1 cellular context compared by ENCODE assay signal in the genomic region with DNA sequence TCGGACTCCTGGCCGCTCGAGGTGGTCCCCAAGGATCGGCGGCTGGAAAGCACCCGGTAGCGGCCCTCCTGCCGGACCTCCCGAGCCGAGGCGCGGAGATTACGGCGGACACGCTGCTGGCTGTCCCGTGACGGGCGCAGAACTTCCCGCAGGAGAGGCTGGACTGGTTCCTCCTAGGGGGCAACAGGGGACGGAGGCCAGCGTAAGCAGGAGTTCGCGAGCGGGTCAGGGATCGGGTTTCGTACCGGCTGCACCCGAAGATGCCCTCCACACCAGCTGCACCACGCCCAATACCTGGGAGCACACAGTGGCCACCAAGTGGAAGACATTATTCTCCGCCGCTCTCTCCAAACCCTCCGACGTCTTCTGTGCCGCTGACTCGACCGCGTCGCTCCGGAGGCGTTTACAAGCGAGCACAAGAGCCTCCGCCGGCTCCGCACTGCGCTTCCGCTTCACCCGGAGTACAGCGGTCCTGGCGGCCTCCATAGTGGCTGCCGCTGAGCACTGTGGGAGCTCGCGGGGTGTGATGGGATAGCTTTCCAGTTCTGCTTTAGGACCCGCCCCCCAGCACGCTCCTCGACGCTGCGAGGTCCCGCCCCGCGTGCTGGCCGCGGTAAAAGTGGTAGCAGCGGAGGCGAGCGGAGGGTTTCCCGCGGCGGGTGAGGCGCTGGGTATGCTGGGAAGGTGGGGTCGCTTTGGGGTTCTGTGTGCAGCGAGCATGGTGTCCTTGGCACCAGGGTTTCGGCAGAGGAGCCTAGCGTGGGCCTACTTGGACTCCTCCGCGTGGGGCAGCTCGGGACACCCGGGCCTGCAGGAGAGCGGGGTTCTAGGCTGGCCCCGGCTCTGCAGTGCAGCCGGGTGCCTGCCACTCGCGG.
TF ChIP-seq lines count a peak whose summit lies in the region.

A gene with protein sequence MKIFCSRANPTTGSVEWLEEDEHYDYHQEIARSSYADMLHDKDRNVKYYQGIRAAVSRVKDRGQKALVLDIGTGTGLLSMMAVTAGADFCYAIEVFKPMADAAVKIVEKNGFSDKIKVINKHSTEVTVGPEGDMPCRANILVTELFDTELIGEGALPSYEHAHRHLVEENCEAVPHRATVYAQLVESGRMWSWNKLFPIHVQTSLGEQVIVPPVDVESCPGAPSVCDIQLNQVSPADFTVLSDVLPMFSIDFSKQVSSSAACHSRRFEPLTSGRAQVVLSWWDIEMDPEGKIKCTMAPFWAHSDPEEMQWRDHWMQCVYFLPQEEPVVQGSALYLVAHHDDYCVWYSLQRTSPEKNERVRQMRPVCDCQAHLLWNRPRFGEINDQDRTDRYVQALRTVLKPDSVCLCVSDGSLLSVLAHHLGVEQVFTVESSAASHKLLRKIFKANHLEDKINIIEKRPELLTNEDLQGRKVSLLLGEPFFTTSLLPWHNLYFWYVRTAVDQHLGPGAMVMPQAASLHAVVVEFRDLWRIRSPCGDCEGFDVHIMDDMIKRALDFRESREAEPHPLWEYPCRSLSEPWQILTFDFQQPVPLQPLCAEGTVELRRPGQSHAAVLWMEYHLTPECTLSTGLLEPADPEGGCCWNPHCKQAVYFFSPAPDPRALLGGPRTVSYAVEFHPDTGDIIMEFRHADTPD (plus strand): TSS at position 579 of the 875 bp plus-strand sequence. CDS start 4,961 bp downstream, outside the sequence.
TSS of gene SLC7A6OS (minus strand) at position 506 of the 875 bp plus-strand sequence. CDS start at position 486, 20 bp downstream.

TF ChIP-seq in K562, 482 proteins besides CTCF, POLR2A, EP300 and RAD21 (continued from another document and continues in another):
- TF ChIP-seq POLR2AphosphoS5 (IDR thresholded peaks at IDR 0.05; ENCODE audit: control insufficient read depth, insufficient read depth, low read depth, low read length) (peak; percentile 93), CAMTA2 (CRISPR knock-in tag; conservative IDR thresholded peaks at IDR 0.05) (no peak), HES1 (IDR thresholded peaks at IDR 0.05; ENCODE audit: low read depth) (no peak; the same call in 1 of the 2 replicates), ZNF445 (CRISPR knock-in tag; IDR thresholded peaks at IDR 0.05; ENCODE audit: low read depth) (no peak), CREB1 (IDR thresholded peaks at IDR 0.05) (0 out of 2 replicates have a peak, but pooled peaks have one; percentile 29), CREB1 (CRISPR knock-in tag; IDR thresholded peaks at IDR 0.05) (peak; percentile 73; the same call in 1 of the 2 replicates), ARID3A (IDR thresholded peaks at IDR 0.05; ENCODE audit: borderline replicate concordance, low read depth, low read length) (no peak), SREBF1 (IDR thresholded peaks at IDR 0.05; ENCODE audit: borderline replicate concordance, low read depth, low read length) (no peak), FOS (IDR thresholded peaks at IDR 0.05; ENCODE audit: extremely low read depth, insufficient read length) (no peak), NUFIP1 (IDR thresholded peaks at IDR 0.05; ENCODE audit: partially characterized antibody) (no peak), L3MBTL2 (IDR thresholded peaks at IDR 0.05) (peak; percentile 97), MITF (IDR thresholded peaks at IDR 0.05) (no peak), PHF20 (IDR thresholded peaks at IDR 0.05; ENCODE audit: partially characterized antibody) (peak; percentile 98), NBN (IDR thresholded peaks at IDR 0.05; ENCODE audit: low read depth) (no peak), U2AF2 (optimal IDR thresholded peaks at IDR 0.05; ENCODE audit: low read depth, low read length) (no peak), FOXJ3 (CRISPR knock-in tag; IDR thresholded peaks at IDR 0.05) (no peak), DNMT1 (IDR thresholded peaks at IDR 0.05) (no peak), ZNF318 (IDR thresholded peaks at IDR 0.05; ENCODE audit: borderline replicate concordance in 1 of 2, low read depth in 1 of 2) (no peak), ZNF384 (IDR thresholded peaks at IDR 0.05; ENCODE audit: low read depth, low read length) (no peak), ZNF79 (CRISPR knock-in tag; IDR thresholded peaks at IDR 0.05; ENCODE audit: low read depth) (no peak), RBM14 (IDR thresholded peaks at IDR 0.05; ENCODE audit: borderline replicate concordance, insufficient read depth, low read depth, low read length) (no peak), HDAC8 (tag; IDR thresholded peaks at IDR 0.05) (no peak; the same call in 1 of the 2 replicates), KAT8 (IDR thresholded peaks at IDR 0.05; ENCODE audit: low read depth) (no peak), ASH1L (IDR thresholded peaks at IDR 0.05; ENCODE audit: borderline replicate concordance, low read depth, partially characterized antibody) (no peak), MIER1 (IDR thresholded peaks at IDR 0.05; ENCODE audit: low read depth) (no peak)
- TF ChIP-seq, protein P1, sequence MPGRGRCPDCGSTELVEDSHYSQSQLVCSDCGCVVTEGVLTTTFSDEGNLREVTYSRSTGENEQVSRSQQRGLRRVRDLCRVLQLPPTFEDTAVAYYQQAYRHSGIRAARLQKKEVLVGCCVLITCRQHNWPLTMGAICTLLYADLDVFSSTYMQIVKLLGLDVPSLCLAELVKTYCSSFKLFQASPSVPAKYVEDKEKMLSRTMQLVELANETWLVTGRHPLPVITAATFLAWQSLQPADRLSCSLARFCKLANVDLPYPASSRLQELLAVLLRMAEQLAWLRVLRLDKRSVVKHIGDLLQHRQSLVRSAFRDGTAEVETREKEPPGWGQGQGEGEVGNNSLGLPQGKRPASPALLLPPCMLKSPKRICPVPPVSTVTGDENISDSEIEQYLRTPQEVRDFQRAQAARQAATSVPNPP (IDR thresholded peaks at IDR 0.05; ENCODE audit: borderline replicate concordance, insufficient read depth, insufficient read length) = no peak
- TF ChIP-seq, protein P2, sequence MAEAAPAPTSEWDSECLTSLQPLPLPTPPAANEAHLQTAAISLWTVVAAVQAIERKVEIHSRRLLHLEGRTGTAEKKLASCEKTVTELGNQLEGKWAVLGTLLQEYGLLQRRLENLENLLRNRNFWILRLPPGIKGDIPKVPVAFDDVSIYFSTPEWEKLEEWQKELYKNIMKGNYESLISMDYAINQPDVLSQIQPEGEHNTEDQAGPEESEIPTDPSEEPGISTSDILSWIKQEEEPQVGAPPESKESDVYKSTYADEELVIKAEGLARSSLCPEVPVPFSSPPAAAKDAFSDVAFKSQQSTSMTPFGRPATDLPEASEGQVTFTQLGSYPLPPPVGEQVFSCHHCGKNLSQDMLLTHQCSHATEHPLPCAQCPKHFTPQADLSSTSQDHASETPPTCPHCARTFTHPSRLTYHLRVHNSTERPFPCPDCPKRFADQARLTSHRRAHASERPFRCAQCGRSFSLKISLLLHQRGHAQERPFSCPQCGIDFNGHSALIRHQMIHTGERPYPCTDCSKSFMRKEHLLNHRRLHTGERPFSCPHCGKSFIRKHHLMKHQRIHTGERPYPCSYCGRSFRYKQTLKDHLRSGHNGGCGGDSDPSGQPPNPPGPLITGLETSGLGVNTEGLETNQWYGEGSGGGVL (CRISPR knock-in tag; IDR thresholded peaks at IDR 0.05) = no peak
- TF ChIP-seq, protein P3, sequence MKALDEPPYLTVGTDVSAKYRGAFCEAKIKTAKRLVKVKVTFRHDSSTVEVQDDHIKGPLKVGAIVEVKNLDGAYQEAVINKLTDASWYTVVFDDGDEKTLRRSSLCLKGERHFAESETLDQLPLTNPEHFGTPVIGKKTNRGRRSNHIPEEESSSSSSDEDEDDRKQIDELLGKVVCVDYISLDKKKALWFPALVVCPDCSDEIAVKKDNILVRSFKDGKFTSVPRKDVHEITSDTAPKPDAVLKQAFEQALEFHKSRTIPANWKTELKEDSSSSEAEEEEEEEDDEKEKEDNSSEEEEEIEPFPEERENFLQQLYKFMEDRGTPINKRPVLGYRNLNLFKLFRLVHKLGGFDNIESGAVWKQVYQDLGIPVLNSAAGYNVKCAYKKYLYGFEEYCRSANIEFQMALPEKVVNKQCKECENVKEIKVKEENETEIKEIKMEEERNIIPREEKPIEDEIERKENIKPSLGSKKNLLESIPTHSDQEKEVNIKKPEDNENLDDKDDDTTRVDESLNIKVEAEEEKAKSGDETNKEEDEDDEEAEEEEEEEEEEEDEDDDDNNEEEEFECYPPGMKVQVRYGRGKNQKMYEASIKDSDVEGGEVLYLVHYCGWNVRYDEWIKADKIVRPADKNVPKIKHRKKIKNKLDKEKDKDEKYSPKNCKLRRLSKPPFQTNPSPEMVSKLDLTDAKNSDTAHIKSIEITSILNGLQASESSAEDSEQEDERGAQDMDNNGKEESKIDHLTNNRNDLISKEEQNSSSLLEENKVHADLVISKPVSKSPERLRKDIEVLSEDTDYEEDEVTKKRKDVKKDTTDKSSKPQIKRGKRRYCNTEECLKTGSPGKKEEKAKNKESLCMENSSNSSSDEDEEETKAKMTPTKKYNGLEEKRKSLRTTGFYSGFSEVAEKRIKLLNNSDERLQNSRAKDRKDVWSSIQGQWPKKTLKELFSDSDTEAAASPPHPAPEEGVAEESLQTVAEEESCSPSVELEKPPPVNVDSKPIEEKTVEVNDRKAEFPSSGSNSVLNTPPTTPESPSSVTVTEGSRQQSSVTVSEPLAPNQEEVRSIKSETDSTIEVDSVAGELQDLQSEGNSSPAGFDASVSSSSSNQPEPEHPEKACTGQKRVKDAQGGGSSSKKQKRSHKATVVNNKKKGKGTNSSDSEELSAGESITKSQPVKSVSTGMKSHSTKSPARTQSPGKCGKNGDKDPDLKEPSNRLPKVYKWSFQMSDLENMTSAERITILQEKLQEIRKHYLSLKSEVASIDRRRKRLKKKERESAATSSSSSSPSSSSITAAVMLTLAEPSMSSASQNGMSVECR (CRISPR knock-in tag; IDR thresholded peaks at IDR 0.05) = no peak; the same call in 1 of the 2 replicates
